Comparison of ENCODE assay signal across 11 cellular contexts in the genomic region with DNA sequence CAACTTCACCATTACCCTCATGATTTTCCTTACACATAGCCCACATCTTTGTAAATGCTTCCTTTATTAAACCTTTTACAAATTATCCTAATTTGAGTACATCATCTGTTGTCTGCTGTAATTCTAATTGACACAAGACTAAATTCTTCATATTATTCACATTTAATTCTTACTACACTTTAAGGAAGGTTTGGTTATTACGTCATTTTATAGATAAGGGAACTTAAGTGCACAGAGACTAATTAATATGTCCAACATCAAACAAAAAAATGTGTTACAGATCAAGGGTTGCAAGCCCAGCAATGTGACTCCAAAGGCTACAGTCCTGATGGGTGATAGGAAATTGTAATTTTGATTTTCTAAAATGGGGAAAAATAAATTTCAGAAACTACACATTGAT.
"Had no signal": no experiment of that assay in that cellular context is flagged by ENCODE, and none has a peak within 500 bp of the region (broad histone marks: within the 10 kb centered on the region; RNA-seq: fewer than 3 reads in every experiment).

No MANE protein-coding gene starts in this region.

- H3K4me2 ChIP-seq: GM23338 had no signal

- H3K9me3 Mint-ChIP-seq: GM23338, H9 had no signal

- H3K4me1 ChIP-seq: HAP-1 had no signal

- ATAC-seq: GM23338, HCT116 had no signal

- FAIRE-seq: H1, H54 had no signal

- H3K36me3 ChIP-seq: HAP-1 had no signal

- H3K4me3 ChIP-seq: GM23248, GM23338, HAP-1 had no signal

- H3K9me3 ChIP-seq: HAP-1 had no signal

- H3K27ac Mint-ChIP-seq: GM23338, H9, HFFc6 had no signal

- H2AFZ ChIP-seq: GM23248, GM23338 had no signal

- H3K27ac ChIP-seq: GM23248 had no signal

- H3K9ac ChIP-seq: GM23248 had no signal

- H3K4me3 Mint-ChIP-seq: GM23338, H9, HFFc6 had no signal

- DNase-seq: GM23248, GOT3, H7, H9, HCEC 1CT, HFFc6 had no signal
